ENCODE assay signal across 32 cellular contexts in the genomic region with DNA sequence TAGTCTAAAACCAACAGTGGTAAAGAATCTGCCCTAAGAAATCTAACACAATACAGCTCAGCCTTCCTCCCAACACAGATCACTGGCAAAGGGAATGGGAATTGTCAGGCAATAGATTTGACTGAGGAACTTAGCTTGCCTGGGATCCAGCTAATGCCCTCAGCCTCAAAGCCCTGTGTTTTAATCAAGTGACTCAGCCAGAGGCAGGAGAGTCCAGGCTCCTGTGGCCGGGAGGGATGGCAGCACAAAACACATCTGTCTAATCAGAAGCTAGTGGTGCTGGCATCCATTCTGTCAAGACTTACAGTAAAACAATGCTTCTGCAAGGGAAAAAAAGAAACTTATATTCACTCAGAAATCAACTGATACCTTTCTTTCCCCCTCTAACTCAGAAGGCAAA. TPM values are rescaled to one million over a fixed set of nuclear protein-coding genes. Genes with fewer than 3 reads are reported as not detected.
DNase-seq lines count a peak whose midpoint lies in the region; ATAC-seq and TF ChIP-seq lines count a peak whose summit lies in the region.
"Had no signal": no experiment of that assay in that cellular context is flagged by ENCODE, and none has a peak within 500 bp of the region (broad histone marks: within the 10 kb centered on the region; RNA-seq: fewer than 3 reads in every experiment).

No MANE protein-coding gene starts in this region.

- no peaks in the 10 kb centered on the region for H3K9me3 ChIP-seq in MG63
- H3K9me3 ChIP-seq in neural progenitor cell (ENCODE audit: low read depth), result no peaks in the 10 kb centered on the region
- H3K9me3 ChIP-seq: ascending aorta, lower lobe of right lung, mucosa of descending colon, SJSA1, upper lobe of right lung had no signal

- H3F3A ChIP-seq in neural progenitor cell (ENCODE audit: low read depth), result peaks cover 11% of the 10 kb centered on the region

- H3K4me2 ChIP-seq in neural progenitor cell, result no peak overlapping the region

- no peaks in the 10 kb centered on the region for H3K27me3 ChIP-seq in MG63
- H3K27me3 ChIP-seq in neural progenitor cell, result peaks cover 12% of the 10 kb centered on the region
- H3K27me3 ChIP-seq: ascending aorta, SJSA1, upper lobe of right lung had no signal

- H3K27me3 Mint-ChIP-seq in neural progenitor cell (ENCODE audit: insufficient read depth, low read depth), result peaks cover 8% of the 10 kb centered on the region
- H3K27me3 Mint-ChIP-seq: activated T-helper 17 cell treated with anti-CD3 and anti-CD28 coated beads, Interleukin-2, amount 50 U/mL, for 72 hours; T-helper 17 cell had no signal

- no peak overlapping the region for H3K27ac ChIP-seq in neural progenitor cell
- H3K27ac ChIP-seq: ascending aorta, lower lobe of right lung, SJSA1, upper lobe of right lung had no signal

- no peak overlapping the region for H3K4me3 Mint-ChIP-seq in neural progenitor cell
- H3K4me3 Mint-ChIP-seq: activated CD4-positive, alpha-beta memory T cell treated with anti-CD3 and anti-CD28 coated beads, Interleukin-2, amount 10 ng/mL, durations not matched to agents 7 days and 5 days; activated T-helper 17 cell treated with anti-CD3 and anti-CD28 coated beads, Interleukin-2, amount 50 U/mL, for 72 hours; dendritic cell treated with granulocyte-macrophage colony-stimulating factor and Interleukin-4, amounts not matched to agents 40 ng/mL and 50 ng/mL, for 4 days; IgD-negative memory B cell; stimulated activated memory B cell treated with anti-CD40 and anti-IgM and Interleukin-4, amounts not matched to agents 10 μg/mL and 1 μg/mL and 100 μg/mL, for 72 hours; T-helper 17 cell had no signal

- H4K20me1 ChIP-seq in neural progenitor cell (ENCODE audit: low read depth), result no peaks in the 10 kb centered on the region

- H3K9me3 Mint-ChIP-seq in neural progenitor cell, result no peaks in the 10 kb centered on the region
- H3K9me3 Mint-ChIP-seq: activated T-helper 17 cell treated with anti-CD3 and anti-CD28 coated beads, Interleukin-2, amount 50 U/mL, for 72 hours; dendritic cell treated with granulocyte-macrophage colony-stimulating factor and Interleukin-4, amounts not matched to agents 40 ng/mL and 50 ng/mL, for 4 days; IgD-negative memory B cell; stimulated activated memory B cell treated with anti-CD40 and anti-IgM and Interleukin-4, amounts not matched to agents 10 μg/mL and 1 μg/mL and 100 μg/mL, for 72 hours had no signal

- H3K79me2 ChIP-seq in neural progenitor cell (ENCODE audit: low read depth), result no peaks in the 10 kb centered on the region

- no peaks in the 10 kb centered on the region for H3K36me3 ChIP-seq in MG63
- H3K36me3 ChIP-seq in neural progenitor cell, result no peaks in the 10 kb centered on the region
- H3K36me3 ChIP-seq: ascending aorta, lower lobe of right lung, SJSA1, upper lobe of right lung had no signal

- DNase-seq in EH (ENCODE audit: low read depth), result peak; percentile 56
- peak; percentile 43 for DNase-seq in MG63
- DNase-seq in epidermal melanocyte (ENCODE audit: insufficient read length, low spot score), result peak; percentile 23
- DNase-seq in neural progenitor cell (ENCODE audit: low spot score), result peak; percentile 26
- no peak for DNase-seq in D341Med (ENCODE audit: low spot score)
- no peak for DNase-seq in activated naive CD4-positive, alpha-beta T cell (lab: John Stamatoyannopoulos, UW)
- DNase-seq: activated CD4-positive, alpha-beta memory T cell treated with anti-CD3 and anti-CD28 coated beads, Interleukin-2, amount 10 ng/mL, durations not matched to agents 7 days and 5 days; activated CD4-positive, CD25-positive, alpha-beta regulatory T cell treated with anti-CD3 and anti-CD28 coated beads, Interleukin-2, amount 50 U/mL, for 72 hours; C1 segment of cervical spinal cord; Caco-2; central memory CD4-positive, alpha-beta T cell; DMS79 treated with DMSO at 0.1 percent for 48 hours; lower lobe of right lung; mucosa of descending colon; NCI-H2081; NCI-H226; NCI-H69; posterior cingulate gyrus; stimulated activated CD4-positive, alpha-beta T cell treated with anti-CD3 and anti-CD28 coated beads, Interleukin-4, amount 100 ng/mL, for 24 hours; T-helper 17 cell; upper lobe of right lung had no signal

- TF ChIP-seq CTCF in neural progenitor cell (IDR thresholded peaks at IDR 0.05), result no peak

- H3K4me3 ChIP-seq in MG63 (no peak overlapping the region), neural progenitor cell (no peak overlapping the region)
- H3K4me3 ChIP-seq: ascending aorta, lower lobe of right lung, mucosa of descending colon, SJSA1, upper lobe of right lung had no signal

- H3K36me3 Mint-ChIP-seq in neural progenitor cell, result no peaks in the 10 kb centered on the region
- H3K36me3 Mint-ChIP-seq: activated naive CD4-positive, alpha-beta T cell treated with anti-CD3 and anti-CD28 coated beads, Interleukin-2, amount 50 U/mL, for 72 hours; IgD-negative memory B cell; stimulated activated memory B cell treated with anti-CD40 and anti-IgM and Interleukin-4, amounts not matched to agents 10 μg/mL and 1 μg/mL and 100 μg/mL, for 72 hours had no signal

- H3K4me1 Mint-ChIP-seq in neural progenitor cell, result peaks cover 12% of the 10 kb centered on the region

- no peak for ATAC-seq in HG03439 (IDR thresholded peaks at IDR 0.05; ENCODE audit: unreplicated experiment)
- ATAC-seq in HG02938 (IDR thresholded peaks at IDR 0.05; ENCODE audit: unreplicated experiment), result no peak
- ATAC-seq: activated naive CD4-positive, alpha-beta T cell treated with anti-CD3 and anti-CD28 coated beads, Interleukin-2, amount 50 U/mL, for 72 hours; activated T-helper 17 cell treated with anti-CD3 and anti-CD28 coated beads, Interleukin-2, amount 50 U/mL, for 72 hours; lower lobe of right lung; mucosa of descending colon; sciatic nerve; stimulated activated memory B cell treated with anti-CD40 and anti-IgM and Interleukin-4, amounts not matched to agents 10 μg/mL and 1 μg/mL and 100 μg/mL, for 72 hours; T-helper 17 cell; upper lobe of right lung had no signal

- peaks cover 5% of the 10 kb centered on the region for H3K4me1 ChIP-seq in neural progenitor cell

- no peak overlapping the region for H2AFZ ChIP-seq in neural progenitor cell (replicated peaks)

- H3K27ac Mint-ChIP-seq in neural progenitor cell, result no peak overlapping the region
- H3K27ac Mint-ChIP-seq: activated CD4-positive, alpha-beta memory T cell treated with anti-CD3 and anti-CD28 coated beads, Interleukin-2, amount 10 ng/mL, durations not matched to agents 7 days and 5 days; activated naive CD4-positive, alpha-beta T cell treated with anti-CD3 and anti-CD28 coated beads, Interleukin-2, amount 50 U/mL, for 72 hours; activated T-helper 17 cell treated with anti-CD3 and anti-CD28 coated beads, Interleukin-2, amount 50 U/mL, for 72 hours; dendritic cell treated with granulocyte-macrophage colony-stimulating factor and Interleukin-4, amounts not matched to agents 40 ng/mL and 50 ng/mL, for 4 days; IgD-negative memory B cell; stimulated activated memory B cell treated with anti-CD40 and anti-IgM and Interleukin-4, amounts not matched to agents 10 μg/mL and 1 μg/mL and 100 μg/mL, for 72 hours had no signal

- no peak overlapping the region for H3K9ac ChIP-seq in neural progenitor cell

RNA-seq across cellular contexts. Expression of a gene that starts 5.6 kb away (rescaled TPM):
- 17.3 and 37.4 TPM in 2 replicates for total RNA-seq in MG63 (2014; rRNA removed; shearing (Covaris generic); ENCODE audit: low replicate concordance)
- 26.4 and 34.1 TPM in 2 replicates for total RNA-seq in neural progenitor cell (ENCODE audit: low replicate concordance)

RNA-seq across cellular contexts. Expression of a gene that starts 49.8 kb away (rescaled TPM):
- not detected in 2 replicates for total RNA-seq in MG63 (2014; rRNA removed; shearing (Covaris generic); ENCODE audit: low replicate concordance)
- 0.06 TPM in 1 of 2 replicates, not detected in the other for total RNA-seq in neural progenitor cell (ENCODE audit: low replicate concordance)
- total RNA-seq: activated CD4-positive, alpha-beta memory T cell treated with anti-CD3 and anti-CD28 coated beads, Interleukin-2, amount 10 ng/mL, durations not matched to agents 7 days and 5 days; activated T-helper 17 cell treated with anti-CD3 and anti-CD28 coated beads, Interleukin-2, amount 50 U/mL, for 72 hours; ascending aorta; Caco-2; kidney epithelial cell; lower lobe of right lung; mucosa of descending colon; sciatic nerve; SJSA1; upper lobe of right lung had no signal

Comparison
In these comparisons a context has a peak if more than half of its experiments do, and no peak if none do; other contexts are left out.
1. DNase-seq: peak in EH (single experiment), MG63 (single experiment), epidermal melanocyte (single experiment) and neural progenitor cell (single experiment); none in D341Med (single experiment) and activated naive CD4-positive, alpha-beta T cell (0 of 4).